ENCODE assay signal across 1 cellular context in genomic region chr14:75231320-75231719, GRCh38.
TF ChIP-seq lines count a peak whose summit lies in the region.

No MANE protein-coding gene starts in this region.

TF ChIP-seq in GM12878, 131 proteins besides CTCF, POLR2A, EP300 and RAD21:
- TF ChIP-seq STAT1 (conservative IDR thresholded peaks at IDR 0.05) (no peak), PAX5 (IDR thresholded peaks at IDR 0.05; ENCODE audit: borderline replicate concordance, low read depth, low read length) (peak; percentile 12; the same call in 1 of the 2 replicates), BMI1 (IDR thresholded peaks at IDR 0.05; ENCODE audit: borderline replicate concordance) (no peak), IKZF1 (conservative IDR thresholded peaks at IDR 0.05) (0 out of 2 replicates have a peak, but pooled peaks have one; percentile 28), IKZF2 (IDR thresholded peaks at IDR 0.05) (peak; percentile 11 to 26; a peak in 1 of 4 replicates), BCL11A (IDR thresholded peaks at IDR 0.05; ENCODE audit: low read depth, low read length) (no peak), MTA2 (IDR thresholded peaks at IDR 0.05; ENCODE audit: low read depth) (0 out of 2 replicates have a peak, but pooled peaks have one; percentile 20), SMC3 (IDR thresholded peaks at IDR 0.05; ENCODE audit: borderline replicate concordance, low read length) (peak; percentile 6; the same call in 1 of the 2 replicates), NRF1 (conservative IDR thresholded peaks at IDR 0.05; ENCODE audit: low read depth, low read length) (no peak), BHLHE40 (IDR thresholded peaks at IDR 0.05; ENCODE audit: borderline replicate concordance in 1 of 2, low read depth in 2 of 2, low read length in 1 of 2) (peak in 1 of 2 experiments; percentile 23; a peak in 1 of 4 replicates), ZSCAN29 (IDR thresholded peaks at IDR 0.05) (peak; percentile 17; the same call in 1 of the 2 replicates), ETV6 (conservative IDR thresholded peaks at IDR 0.05 in 1 of 2, IDR thresholded peaks at IDR 0.05 in 1 of 2; ENCODE audit: borderline replicate concordance in 1 of 2, low read depth in 1 of 2) (peak in 1 of 2 experiments; percentile 39; a peak in 1 of 4 replicates), SPI1 (IDR thresholded peaks at IDR 0.05; ENCODE audit: borderline replicate concordance, insufficient read depth, low read depth, low read length) (peak; percentile 49; the same call in 1 of the 2 replicates), SP1 (IDR thresholded peaks at IDR 0.05; ENCODE audit: low read depth, low read length) (peak; percentile 36), BACH1 (IDR thresholded peaks at IDR 0.05; ENCODE audit: borderline replicate concordance) (no peak), DPF2 (IDR thresholded peaks at IDR 0.05) (peak; percentile 33; the same call in 1 of the 2 replicates), FOXK2 (IDR thresholded peaks at IDR 0.05) (no peak), ATF2 (IDR thresholded peaks at IDR 0.05; ENCODE audit: low read length) (no peak), USF1 (IDR thresholded peaks at IDR 0.05; ENCODE audit: borderline replicate concordance, extremely low read length, insufficient read depth, low read depth, low read length) (no peak), TCF7 (IDR thresholded peaks at IDR 0.05; ENCODE audit: borderline replicate concordance) (no peak), SRF (IDR thresholded peaks at IDR 0.05; ENCODE audit: low read depth in 2 of 2, low read length in 2 of 2) (0 out of 4 replicates have a peak, but pooled peaks of 1 of the 2 experiments have one; percentile 24), ZNF217 (IDR thresholded peaks at IDR 0.05) (no peak), POU2F2 (IDR thresholded peaks at IDR 0.05; ENCODE audit: borderline replicate concordance, low read depth, low read length) (peak; percentile 62; the same call in 1 of the 3 replicates), RUNX3 (IDR thresholded peaks at IDR 0.05; ENCODE audit: low read length) (peak; percentile 67), POLR2AphosphoS2 (IDR thresholded peaks at IDR 0.05; ENCODE audit: low read depth, low read length) (no peak)
- TF ChIP-seq, protein P1, sequence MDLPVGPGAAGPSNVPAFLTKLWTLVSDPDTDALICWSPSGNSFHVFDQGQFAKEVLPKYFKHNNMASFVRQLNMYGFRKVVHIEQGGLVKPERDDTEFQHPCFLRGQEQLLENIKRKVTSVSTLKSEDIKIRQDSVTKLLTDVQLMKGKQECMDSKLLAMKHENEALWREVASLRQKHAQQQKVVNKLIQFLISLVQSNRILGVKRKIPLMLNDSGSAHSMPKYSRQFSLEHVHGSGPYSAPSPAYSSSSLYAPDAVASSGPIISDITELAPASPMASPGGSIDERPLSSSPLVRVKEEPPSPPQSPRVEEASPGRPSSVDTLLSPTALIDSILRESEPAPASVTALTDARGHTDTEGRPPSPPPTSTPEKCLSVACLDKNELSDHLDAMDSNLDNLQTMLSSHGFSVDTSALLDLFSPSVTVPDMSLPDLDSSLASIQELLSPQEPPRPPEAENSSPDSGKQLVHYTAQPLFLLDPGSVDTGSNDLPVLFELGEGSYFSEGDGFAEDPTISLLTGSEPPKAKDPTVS (IDR thresholded peaks at IDR 0.05; ENCODE audit: low read depth, low read length) = no peak
- TF ChIP-seq, protein P2, sequence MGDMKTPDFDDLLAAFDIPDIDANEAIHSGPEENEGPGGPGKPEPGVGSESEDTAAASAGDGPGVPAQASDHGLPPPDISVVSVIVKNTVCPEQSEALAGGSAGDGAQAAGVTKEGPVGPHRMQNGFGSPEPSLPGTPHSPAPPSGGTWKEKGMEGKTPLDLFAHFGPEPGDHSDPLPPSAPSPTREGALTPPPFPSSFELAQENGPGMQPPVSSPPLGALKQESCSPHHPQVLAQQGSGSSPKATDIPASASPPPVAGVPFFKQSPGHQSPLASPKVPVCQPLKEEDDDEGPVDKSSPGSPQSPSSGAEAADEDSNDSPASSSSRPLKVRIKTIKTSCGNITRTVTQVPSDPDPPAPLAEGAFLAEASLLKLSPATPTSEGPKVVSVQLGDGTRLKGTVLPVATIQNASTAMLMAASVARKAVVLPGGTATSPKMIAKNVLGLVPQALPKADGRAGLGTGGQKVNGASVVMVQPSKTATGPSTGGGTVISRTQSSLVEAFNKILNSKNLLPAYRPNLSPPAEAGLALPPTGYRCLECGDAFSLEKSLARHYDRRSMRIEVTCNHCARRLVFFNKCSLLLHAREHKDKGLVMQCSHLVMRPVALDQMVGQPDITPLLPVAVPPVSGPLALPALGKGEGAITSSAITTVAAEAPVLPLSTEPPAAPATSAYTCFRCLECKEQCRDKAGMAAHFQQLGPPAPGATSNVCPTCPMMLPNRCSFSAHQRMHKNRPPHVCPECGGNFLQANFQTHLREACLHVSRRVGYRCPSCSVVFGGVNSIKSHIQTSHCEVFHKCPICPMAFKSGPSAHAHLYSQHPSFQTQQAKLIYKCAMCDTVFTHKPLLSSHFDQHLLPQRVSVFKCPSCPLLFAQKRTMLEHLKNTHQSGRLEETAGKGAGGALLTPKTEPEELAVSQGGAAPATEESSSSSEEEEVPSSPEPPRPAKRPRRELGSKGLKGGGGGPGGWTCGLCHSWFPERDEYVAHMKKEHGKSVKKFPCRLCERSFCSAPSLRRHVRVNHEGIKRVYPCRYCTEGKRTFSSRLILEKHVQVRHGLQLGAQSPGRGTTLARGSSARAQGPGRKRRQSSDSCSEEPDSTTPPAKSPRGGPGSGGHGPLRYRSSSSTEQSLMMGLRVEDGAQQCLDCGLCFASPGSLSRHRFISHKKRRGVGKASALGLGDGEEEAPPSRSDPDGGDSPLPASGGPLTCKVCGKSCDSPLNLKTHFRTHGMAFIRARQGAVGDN (IDR thresholded peaks at IDR 0.05) = peak; percentile 52
